In genomic region chr6:53646606-53647005, GRCh38 we compare ENCODE assay signal across 16 cellular contexts. TPM values are rescaled to one million over a fixed set of nuclear protein-coding genes. Genes with fewer than 3 reads are reported as not detected.
DNase-seq lines count a peak whose midpoint lies in the region; ATAC-seq lines count a peak whose summit lies in the region.
"Had no signal": no experiment of that assay in that cellular context is flagged by ENCODE, and none has a peak within 500 bp of the region (broad histone marks: within the 10 kb centered on the region; RNA-seq: fewer than 3 reads in every experiment).

No MANE protein-coding gene starts in this region.

- H3K4me3 Mint-ChIP-seq in activated CD4-positive, alpha-beta memory T cell treated with anti-CD3 and anti-CD28 coated beads, Interleukin-2, amount 10 ng/mL, durations not matched to agents 7 days and 5 days = no peak overlapping the region
- no peak overlapping the region for H3K4me3 Mint-ChIP-seq in activated CD4-positive, alpha-beta memory T cell treated with anti-CD3 and anti-CD28 coated beads for 36 hours
- no peak overlapping the region for H3K4me3 Mint-ChIP-seq in T-cell
- peak overlapping the region; percentile 63 for H3K4me3 Mint-ChIP-seq in natural killer cell treated with Interleukin-12 subunit alpha and Interleukin-12 subunit beta and Interleukin-15 and Interleukin-18, amount 100 ng/mL, for 72 hours

- no peak for DNase-seq in activated CD4-positive, alpha-beta memory T cell treated with anti-CD3 and anti-CD28 coated beads, Interleukin-2, amount 10 ng/mL, durations not matched to agents 7 days and 5 days
- DNase-seq in activated CD4-positive, alpha-beta memory T cell treated with anti-CD3 and anti-CD28 coated beads for 36 hours = no peak
- DNase-seq in DMS79 treated with DMSO at 0.1 percent for 48 hours (lab: John Stamatoyannopoulos, UW) (peak; percentile 55), T-cell (no peak), NCI-H1930 (lab: John Stamatoyannopoulos, UW) (no peak), AG08396 (ENCODE audit: low spot score) (no peak)
- DNase-seq in natural killer cell treated with Interleukin-12 subunit alpha and Interleukin-12 subunit beta and Interleukin-15 and Interleukin-18, amount 100 ng/mL, for 72 hours (ENCODE audit: low spot score) = no peak
- DNase-seq: activated T-cell treated with anti-CD3 and anti-CD28 coated beads for 4 hours; body of pancreas; NCI-H345; OCI-M1; SIG-M5; stimulated activated CD4-positive, alpha-beta T cell treated with anti-CD3 and anti-CD28 coated beads, Interleukin-4, amount 100 ng/mL, for 4 hours; testis had no signal

- H3K4me1 Mint-ChIP-seq in activated CD4-positive, alpha-beta memory T cell treated with anti-CD3 and anti-CD28 coated beads, Interleukin-2, amount 10 ng/mL, durations not matched to agents 7 days and 5 days = peaks cover 34% of the 10 kb centered on the region
- H3K4me1 Mint-ChIP-seq in activated CD4-positive, alpha-beta memory T cell treated with anti-CD3 and anti-CD28 coated beads for 36 hours (ENCODE audit: low read depth) = peaks cover 33% of the 10 kb centered on the region
- peaks cover 23 to 32% (median 25%) of the 10 kb centered on the region in 3 donors for H3K4me1 Mint-ChIP-seq in T-cell
- H3K4me1 Mint-ChIP-seq in natural killer cell treated with Interleukin-12 subunit alpha and Interleukin-12 subunit beta and Interleukin-15 and Interleukin-18, amount 100 ng/mL, for 72 hours (ENCODE audit: low read depth in 2 of 2) = peaks cover 28 to 34% of the 10 kb centered on the region in 2 donors

- H3K27ac Mint-ChIP-seq in activated CD4-positive, alpha-beta memory T cell treated with anti-CD3 and anti-CD28 coated beads, Interleukin-2, amount 10 ng/mL, durations not matched to agents 7 days and 5 days = peak overlapping the region; percentile 55
- no peak overlapping the region for H3K27ac Mint-ChIP-seq in activated CD4-positive, alpha-beta memory T cell treated with anti-CD3 and anti-CD28 coated beads for 36 hours
- peak overlapping the region; percentile 75 to 95 for H3K27ac Mint-ChIP-seq in T-cell
- peak overlapping the region; percentile 75 to 76 for H3K27ac Mint-ChIP-seq in natural killer cell treated with Interleukin-12 subunit alpha and Interleukin-12 subunit beta and Interleukin-15 and Interleukin-18, amount 100 ng/mL, for 72 hours

- no peaks in the 10 kb centered on the region for H3K9me3 Mint-ChIP-seq in activated CD4-positive, alpha-beta memory T cell treated with anti-CD3 and anti-CD28 coated beads, Interleukin-2, amount 10 ng/mL, durations not matched to agents 7 days and 5 days
- no peaks in the 10 kb centered on the region for H3K9me3 Mint-ChIP-seq in activated CD4-positive, alpha-beta memory T cell treated with anti-CD3 and anti-CD28 coated beads for 36 hours
- H3K9me3 Mint-ChIP-seq in T-cell = no peaks in the 10 kb centered on the region
- no peaks in the 10 kb centered on the region for H3K9me3 Mint-ChIP-seq in natural killer cell treated with Interleukin-12 subunit alpha and Interleukin-12 subunit beta and Interleukin-15 and Interleukin-18, amount 100 ng/mL, for 72 hours
- H3K9me3 Mint-ChIP-seq: activated naive CD4-positive, alpha-beta T cell treated with anti-CD3 and anti-CD28 coated beads, Interleukin-2, amount 50 U/mL, for 24 hours had no signal

- H3K27me3 Mint-ChIP-seq in activated CD4-positive, alpha-beta memory T cell treated with anti-CD3 and anti-CD28 coated beads, Interleukin-2, amount 10 ng/mL, durations not matched to agents 7 days and 5 days = no peaks in the 10 kb centered on the region
- H3K27me3 Mint-ChIP-seq in activated CD4-positive, alpha-beta memory T cell treated with anti-CD3 and anti-CD28 coated beads for 36 hours = no peaks in the 10 kb centered on the region
- no peaks in the 10 kb centered on the region for H3K27me3 Mint-ChIP-seq in T-cell
- no peaks in the 10 kb centered on the region for H3K27me3 Mint-ChIP-seq in natural killer cell treated with Interleukin-12 subunit alpha and Interleukin-12 subunit beta and Interleukin-15 and Interleukin-18, amount 100 ng/mL, for 72 hours
- H3K27me3 Mint-ChIP-seq: activated naive CD4-positive, alpha-beta T cell treated with anti-CD3 and anti-CD28 coated beads, Interleukin-2, amount 50 U/mL, for 24 hours had no signal

- ATAC-seq in T-cell (replicated peaks in 1 of 4) = no peak
- no peak for ATAC-seq in natural killer cell treated with Interleukin-12 subunit alpha and Interleukin-12 subunit beta and Interleukin-15 and Interleukin-18, amount 100 ng/mL, for 72 hours
- no peak for ATAC-seq in GM21717 (IDR thresholded peaks at IDR 0.05; ENCODE audit: unreplicated experiment)
- ATAC-seq: body of pancreas had no signal

- CTCF ChIA-PET in activated CD4-positive, alpha-beta memory T cell treated with anti-CD3 and anti-CD28 coated beads, Interleukin-2, amount 10 ng/mL, durations not matched to agents 7 days and 5 days (lab: Charles Lee) = interaction anchor here (0.6 to 1.7 kb wide), 4 partner anchors 102 to 508 kb away, joined by 3 to 15 read pairs (median 6); partner anchors contain the start of gene GCLC
- CTCF ChIA-PET in activated CD4-positive, alpha-beta memory T cell treated with anti-CD3 and anti-CD28 coated beads for 36 hours (lab: Charles Lee) = interaction anchor here (0.9 to 7.8 kb wide), 5 partner anchors 9 to 153 kb away, joined by 3 to 112 read pairs (median 4); partner anchors contain the start of gene GCLC
- CTCF ChIA-PET in T-cell (lab: Charles Lee) = interaction anchor here (0.5 to 2.0 kb wide), 7 partner anchors 24 to 164 kb away, joined by 3 to 5 read pairs (median 4); no protein-coding TSS in a partner anchor

- intact Hi-C loops in activated CD4-positive, alpha-beta memory T cell treated with anti-CD3 and anti-CD28 coated beads for 36 hours (cut with micrococcal nuclease) = loop anchor here (1.0 kb wide), 4 partner anchors 67 to 153 kb away; no protein-coding TSS in a partner anchor

- POLR2A ChIA-PET in activated CD4-positive, alpha-beta memory T cell treated with anti-CD3 and anti-CD28 coated beads, Interleukin-2, amount 10 ng/mL, durations not matched to agents 7 days and 5 days (lab: Charles Lee) = interaction anchor here (0.9 to 2.6 kb wide), 4 partner anchors 14 to 153 kb away, joined by 3 to 15 read pairs (median 8); partner anchors contain the start of gene GCLC
- POLR2A ChIA-PET in activated CD4-positive, alpha-beta memory T cell treated with anti-CD3 and anti-CD28 coated beads for 36 hours (lab: Charles Lee) = no interaction called here
- POLR2A ChIA-PET in T-cell (lab: Charles Lee) = interaction anchor here in 1 of 2 donors (0.6 kb wide), 1 partner anchor 1777 kb away, joined by 3 read pairs; no protein-coding TSS in a partner anchor

- peaks cover 3% of the 10 kb centered on the region for H3K36me3 Mint-ChIP-seq in activated CD4-positive, alpha-beta memory T cell treated with anti-CD3 and anti-CD28 coated beads, Interleukin-2, amount 10 ng/mL, durations not matched to agents 7 days and 5 days (ENCODE audit: low read depth)
- H3K36me3 Mint-ChIP-seq in activated CD4-positive, alpha-beta memory T cell treated with anti-CD3 and anti-CD28 coated beads for 36 hours = no peaks in the 10 kb centered on the region
- H3K36me3 Mint-ChIP-seq in T-cell = no peaks in the 10 kb centered on the region
- no peaks in the 10 kb centered on the region for H3K36me3 Mint-ChIP-seq in natural killer cell treated with Interleukin-12 subunit alpha and Interleukin-12 subunit beta and Interleukin-15 and Interleukin-18, amount 100 ng/mL, for 72 hours
- H3K36me3 Mint-ChIP-seq: activated naive CD4-positive, alpha-beta T cell treated with anti-CD3 and anti-CD28 coated beads, Interleukin-2, amount 50 U/mL, for 24 hours had no signal

RNA-seq across cellular contexts. Expression of gene KLHL31, which starts 18.9 kb away (rescaled TPM):
- under 1 TPM; 0.08 to 0.18 TPM for total RNA-seq in activated CD4-positive, alpha-beta memory T cell treated with anti-CD3 and anti-CD28 coated beads, Interleukin-2, amount 10 ng/mL, durations not matched to agents 7 days and 5 days
- under 1 TPM; 0.12 to 0.15 TPM for total RNA-seq in activated CD4-positive, alpha-beta memory T cell treated with anti-CD3 and anti-CD28 coated beads for 36 hours
- under 1 TPM in 3 of 5 donors, not detected in 2; 0.25 to 0.58 (median 0.43) TPM for total RNA-seq in T-cell
- total RNA-seq in natural killer cell treated with Interleukin-12 subunit alpha and Interleukin-12 subunit beta and Interleukin-15 and Interleukin-18, amount 100 ng/mL, for 72 hours = under 1 TPM; 0.12 to 0.22 TPM
